30 cellular contexts compared by ENCODE assay signal in genomic region chr13:99266827-99267226, GRCh38. TPM values are rescaled to one million over a fixed set of nuclear protein-coding genes. Genes with fewer than 3 reads are reported as not detected.
"Had no signal": no experiment of that assay in that cellular context is flagged by ENCODE, and none has a peak within 500 bp of the region (broad histone marks: within the 10 kb centered on the region; RNA-seq: fewer than 3 reads in every experiment).

No MANE protein-coding gene starts in this region.

- H3K4me3 ChIP-seq: cardiac muscle cell, Peyer's patch had no signal

- H3K27ac ChIP-seq: brain microvascular endothelial cell, cardiac muscle cell, Peyer's patch had no signal

- H3K27ac Mint-ChIP-seq: activated CD8-positive, alpha-beta T cell treated with anti-CD3 and anti-CD28 coated beads, Interleukin-2, amount 10 ng/mL, durations not matched to agents 7 days and 5 days; activated T-helper 1 cell treated with anti-CD3 and anti-CD28 coated beads, Interleukin-12 subunit alpha, Interleukin-12 subunit beta, Interleukin-2, Interleukin-4 antibody, amounts not matched to agents 30 ng/mL and 10 ng/mL and 1 ng/mL, durations not matched to agents 14 hours and 24 hours and 36 hours; T-helper 1 cell treated with Interleukin-12 subunit alpha and Interleukin-12 subunit beta and Interleukin-4 antibody, amounts not matched to agents 30 μg/mL and 1 μg/mL, for 36 hours; WTC11 had no signal

- H3K36me3 ChIP-seq: brain microvascular endothelial cell, cardiac muscle cell, Peyer's patch had no signal

- DNase-seq: activated CD4-positive, alpha-beta T cell treated with anti-CD3 and anti-CD28 coated beads for 48 hours; activated CD4-positive, alpha-beta T cell treated with anti-CD3 and anti-CD28 coated beads, Interleukin-2, amount 50 U/mL, for 4 hours; activated CD4-positive, CD25-positive, alpha-beta regulatory T cell treated with anti-CD3 and anti-CD28 coated beads, Interleukin-2, amount 50 U/mL, for 72 hours; activated CD8-positive, alpha-beta memory T cell treated with anti-CD3 and anti-CD28 coated beads, Interleukin-2, amount 50 U/mL, for 48 hours; activated CD8-positive, alpha-beta T cell treated with anti-CD3 and anti-CD28 coated beads, Interleukin-2, amount 10 ng/mL, durations not matched to agents 7 days and 5 days; activated effector memory CD4-positive, alpha-beta T cell treated with Interleukin-2 at 50 U/mL for 16 hours; activated naive CD4-positive, alpha-beta T cell; activated T-cell treated with anti-CD3 and anti-CD28 coated beads, Interleukin-2, amount 50 U/mL, for 1 hour; brain microvascular endothelial cell; Karpas-422; MM.1S; NCI-H1105; NCI-H1436; NCI-H1694 treated with DMSO at 0.1 percent for 48 hours; NCI-H2029 treated with DMSO at 0.1 percent for 48 hours; NCI-H345; NCI-H510A; NCI-H526 treated with DMSO at 0.1 percent for 48 hours; NCI-H82; NK-92 treated with Interleukin-12 subunit alpha and Interleukin-12 subunit beta, amount 100 ng/mL, for 24 hours; OCI-M1; Peyer's patch; SHP77 treated with DMSO at 0.1 percent for 48 hours; T-helper 9 cell had no signal

- H3K9me3 Mint-ChIP-seq: T-helper 1 cell treated with Interleukin-12 subunit alpha and Interleukin-12 subunit beta and Interleukin-4 antibody, amounts not matched to agents 30 μg/mL and 1 μg/mL, for 36 hours had no signal

- H3K27me3 ChIP-seq: brain microvascular endothelial cell, cardiac muscle cell, Peyer's patch had no signal

- H3K4me3 Mint-ChIP-seq: activated CD8-positive, alpha-beta T cell treated with anti-CD3 and anti-CD28 coated beads, Interleukin-2, amount 10 ng/mL, durations not matched to agents 7 days and 5 days; activated T-helper 1 cell treated with anti-CD3 and anti-CD28 coated beads, Interleukin-12 subunit alpha, Interleukin-12 subunit beta, Interleukin-2, Interleukin-4 antibody, amounts not matched to agents 30 ng/mL and 10 ng/mL and 1 ng/mL, durations not matched to agents 14 hours and 24 hours and 36 hours; T-helper 1 cell treated with Interleukin-12 subunit alpha and Interleukin-12 subunit beta and Interleukin-4 antibody, amounts not matched to agents 30 μg/mL and 1 μg/mL, for 36 hours; WTC11 had no signal

- ATAC-seq: activated CD8-positive, alpha-beta T cell treated with anti-CD3 and anti-CD28 coated beads, Interleukin-2, amount 10 ng/mL, durations not matched to agents 7 days and 5 days; activated naive CD4-positive, alpha-beta T cell treated with anti-CD3 and anti-CD28 coated beads, Interleukin-2, amount 50 U/mL, for 72 hours; WTC11 had no signal

- H3K9me3 ChIP-seq: Peyer's patch had no signal

RNA-seq across cellular contexts. Expression of gene GPR18, which starts 8.6 kb away (rescaled TPM):
- total RNA-seq: cardiac muscle cell had no signal

RNA-seq across cellular contexts. Expression of gene GPR183, which starts 40.4 kb away (rescaled TPM):
- total RNA-seq: SK-MEL-5 had no signal
